In genomic region chr13:98496239-98496668, GRCh38 we compare ENCODE assay signal across 12 cellular contexts.
DNase-seq lines count a peak whose midpoint lies in the region; ATAC-seq and TF ChIP-seq lines count a peak whose summit lies in the region.
"Had no signal": no experiment of that assay in that cellular context is flagged by ENCODE, and none has a peak within 500 bp of the region (broad histone marks: within the 10 kb centered on the region; RNA-seq: fewer than 3 reads in every experiment).

No MANE protein-coding gene starts in this region.

- H3K9me3 Mint-ChIP-seq in brain = peaks cover 0 to 5% (median 0%) of the 10 kb centered on the region in 5 experiments

- ATAC-seq in GM18861 (IDR thresholded peaks at IDR 0.05; ENCODE audit: unreplicated experiment) (no peak), GM18873 (IDR thresholded peaks at IDR 0.05; ENCODE audit: low FRiP score, unreplicated experiment) (no peak)

- H3K27ac ChIP-seq in liver (ENCODE audit: low read depth in 1 of 2, low read length in 2 of 2) (peak overlapping the region; percentile 27 to 66), skin epidermis (peak overlapping the region in 20 of 21 experiments; percentile 0 to 84 (median 60))

- H3K9me3 ChIP-seq in liver (ENCODE audit: control insufficient read depth in 4 of 4, low read length in 3 of 4) = no peaks in the 10 kb centered on the region
- H3K9me3 ChIP-seq: ascending aorta, ovary had no signal

- TF ChIP-seq RAD21 in liver (IDR thresholded peaks at IDR 0.05) = no peak

- peaks cover 71% of the 10 kb centered on the region for H3K4me1 Mint-ChIP-seq in brain

- peak overlapping the region in 2 of 5 experiments; percentile 47 to 70 for H3K4me3 Mint-ChIP-seq in brain

- peaks cover 0 to 2% (median 0%) of the 10 kb centered on the region in 4 donors for H3K36me3 ChIP-seq in liver (ENCODE audit: control insufficient read depth in 4 of 4, insufficient read depth in 3 of 4, low read depth in 1 of 4, low read length in 3 of 4)
- H3K36me3 ChIP-seq: ovary had no signal

- no peak for TF ChIP-seq CTCF in brain (conservative IDR thresholded peaks at IDR 0.05)
- TF ChIP-seq CTCF in liver (IDR thresholded peaks at IDR 0.05; ENCODE audit: low read depth, low read length, missing input control) = no peak

- H3K9ac ChIP-seq in liver (ENCODE audit: low read depth in 1 of 2, low read length in 2 of 2) = no peak overlapping the region

- peaks cover 23% of the 10 kb centered on the region for H3K36me3 Mint-ChIP-seq in brain

- H3K27ac Mint-ChIP-seq in brain = peak overlapping the region in 3 of 5 experiments; percentile 71 to 92 (median 89)

- H3K4me1 ChIP-seq in liver (ENCODE audit: control insufficient read depth in 4 of 4, insufficient read depth in 4 of 4, low read length in 3 of 4) = peaks cover 13 to 31% (median 19%) of the 10 kb centered on the region in 4 donors
- H3K4me1 ChIP-seq: ascending aorta had no signal

- peaks cover 3% of the 10 kb centered on the region for H3K27me3 Mint-ChIP-seq in brain

- no peak overlapping the region for H3K4me3 ChIP-seq in liver (ENCODE audit: low read depth in 1 of 3, low read length in 3 of 3)
- no peak overlapping the region for H3K4me3 ChIP-seq in skin epidermis
- H3K4me3 ChIP-seq: ascending aorta had no signal

- DNase-seq in COLO829 (ENCODE audit: low spot score) = peak; percentile 71
- no peak for DNase-seq in inferior parietal cortex (ENCODE audit: extremely low spot score)
- DNase-seq in NCI-H510A treated with DMSO at 0.1 percent for 48 hours (lab: John Stamatoyannopoulos, UW) = no peak
- DNase-seq: activated CD4-positive, alpha-beta T cell treated with anti-CD3 and anti-CD28 coated beads for 48 hours; NCI-H2029 treated with DMSO at 0.1 percent for 48 hours had no signal

- no peaks in the 10 kb centered on the region for H3K27me3 ChIP-seq in liver (ENCODE audit: control insufficient read depth in 4 of 4, insufficient read depth in 4 of 4, low read length in 3 of 4)
- H3K27me3 ChIP-seq: ascending aorta, ovary had no signal

- WGBS in liver = 80% methylated on average over 7 of the region's 7 CpGs

TF ChIP-seq in liver, 16 proteins besides CTCF, POLR2A, EP300 and RAD21:
- TF ChIP-seq HNF4A (conservative IDR thresholded peaks at IDR 0.05) (no peak), TAF1 (conservative IDR thresholded peaks at IDR 0.05) (no peak), HNF4G (IDR thresholded peaks at IDR 0.05) (no peak), NR2F2 (IDR thresholded peaks at IDR 0.05) (no peak), FOXA2 (IDR thresholded peaks at IDR 0.05) (no peak), YY1 (IDR thresholded peaks at IDR 0.05) (no peak), SP1 (IDR thresholded peaks at IDR 0.05) (no peak), JUND (IDR thresholded peaks at IDR 0.05) (no peak), ATF3 (IDR thresholded peaks at IDR 0.05) (no peak), REST (IDR thresholded peaks at IDR 0.05) (no peak), EGR1 (IDR thresholded peaks at IDR 0.05; ENCODE audit: low read depth in 2 of 2) (no peak)
- TF ChIP-seq, protein P1, sequence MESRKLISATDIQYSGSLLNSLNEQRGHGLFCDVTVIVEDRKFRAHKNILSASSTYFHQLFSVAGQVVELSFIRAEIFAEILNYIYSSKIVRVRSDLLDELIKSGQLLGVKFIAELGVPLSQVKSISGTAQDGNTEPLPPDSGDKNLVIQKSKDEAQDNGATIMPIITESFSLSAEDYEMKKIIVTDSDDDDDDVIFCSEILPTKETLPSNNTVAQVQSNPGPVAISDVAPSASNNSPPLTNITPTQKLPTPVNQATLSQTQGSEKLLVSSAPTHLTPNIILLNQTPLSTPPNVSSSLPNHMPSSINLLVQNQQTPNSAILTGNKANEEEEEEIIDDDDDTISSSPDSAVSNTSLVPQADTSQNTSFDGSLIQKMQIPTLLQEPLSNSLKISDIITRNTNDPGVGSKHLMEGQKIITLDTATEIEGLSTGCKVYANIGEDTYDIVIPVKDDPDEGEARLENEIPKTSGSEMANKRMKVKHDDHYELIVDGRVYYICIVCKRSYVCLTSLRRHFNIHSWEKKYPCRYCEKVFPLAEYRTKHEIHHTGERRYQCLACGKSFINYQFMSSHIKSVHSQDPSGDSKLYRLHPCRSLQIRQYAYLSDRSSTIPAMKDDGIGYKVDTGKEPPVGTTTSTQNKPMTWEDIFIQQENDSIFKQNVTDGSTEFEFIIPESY (IDR thresholded peaks at IDR 0.05) = no peak
- TF ChIP-seq, protein P2, sequence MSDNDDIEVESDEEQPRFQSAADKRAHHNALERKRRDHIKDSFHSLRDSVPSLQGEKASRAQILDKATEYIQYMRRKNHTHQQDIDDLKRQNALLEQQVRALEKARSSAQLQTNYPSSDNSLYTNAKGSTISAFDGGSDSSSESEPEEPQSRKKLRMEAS (IDR thresholded peaks at IDR 0.05) = no peak
TF ChIP-seq in liver: peak in this region for 0.
